Comparison of ENCODE assay signal across 8 cellular contexts in the genomic region with DNA sequence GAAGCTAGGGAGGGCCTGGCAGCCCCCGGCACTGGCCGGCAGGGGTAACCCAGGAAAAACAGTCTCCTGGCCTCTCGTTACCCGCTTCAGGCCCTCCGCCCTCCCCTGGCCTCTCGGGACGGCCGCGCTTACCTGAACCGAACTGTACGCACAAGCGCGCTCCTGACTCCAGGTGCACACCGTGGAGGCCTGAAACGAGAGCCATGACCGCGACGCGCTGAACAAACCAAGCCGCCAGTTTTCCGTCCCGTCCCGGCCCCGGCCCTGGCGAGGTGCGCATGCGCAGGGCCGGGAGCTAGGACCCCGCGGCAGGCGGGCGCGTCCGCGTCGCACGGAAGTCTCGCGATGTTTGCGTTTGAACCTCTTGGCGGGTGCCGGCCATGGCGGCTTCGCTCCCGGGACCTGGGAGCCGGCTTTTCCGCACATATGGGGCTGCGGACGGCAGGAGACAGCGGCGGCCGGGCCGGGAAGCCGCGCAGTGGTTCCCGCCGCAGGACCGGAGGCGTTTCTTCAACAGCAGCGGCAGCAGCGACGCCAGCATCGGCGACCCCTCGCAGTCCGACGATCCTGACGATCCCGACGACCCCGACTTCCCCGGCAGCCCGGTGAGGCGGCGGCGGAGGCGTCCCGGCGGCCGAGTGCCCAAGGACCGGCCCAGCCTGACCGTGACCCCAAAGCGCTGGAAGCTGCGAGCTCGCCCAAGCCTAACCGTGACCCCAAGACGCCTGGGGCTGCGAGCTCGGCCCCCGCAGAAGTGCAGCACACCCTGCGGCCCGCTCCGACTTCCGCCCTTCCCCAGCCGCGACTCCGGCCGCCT. TPM values are rescaled to one million over a fixed set of nuclear protein-coding genes. Genes with fewer than 3 reads are reported as not detected.
DNase-seq lines count a peak whose midpoint lies in the region; ATAC-seq and TF ChIP-seq lines count a peak whose summit lies in the region.

Gene HASPIN (plus strand): TSS at position 348 of the 817 bp plus-strand sequence. CDS start 33 bp downstream, at position 381.

- in situ Hi-C loops in transverse colon (cut with MboI; ENCODE audit: low pct_ligation_motif_present in 1 of 4, low pct_unique_long_range_greater_than_20kb in 1 of 4, low sequenced_read_pairs in 3 of 4): no loop called here

- peak within 1 kb of the TSS; percentile 76 for H3K27ac Mint-ChIP-seq in activated naive CD8-positive, alpha-beta T cell treated with anti-CD3 and anti-CD28 coated beads, Interleukin-2, amount 10 ng/mL, durations not matched to agents 7 days and 5 days

- H3F3A ChIP-seq in SU-DHL-6 (ENCODE audit: insufficient read depth): no peaks in the 10 kb centered on the region

- H4K8ac ChIP-seq in trophoblast cell (ENCODE audit: low read depth, low read length): peak within 1 kb of the TSS; percentile 100

- H3K23ac ChIP-seq in trophoblast cell (ENCODE audit: low read length): no peak within 1 kb of the TSS

- no peak for TF ChIP-seq EP300 in transverse colon (IDR thresholded peaks at IDR 0.05; ENCODE audit: low read depth)

- H3K9ac ChIP-seq in SU-DHL-6 (ENCODE audit: low read length): peak within 1 kb of the TSS; percentile 91
- H3K9ac ChIP-seq in trophoblast cell (ENCODE audit: low read length): peak within 1 kb of the TSS; percentile 97

- H3K4me1 ChIP-seq in trophoblast cell (ENCODE audit: control insufficient read depth in 1 of 2, insufficient read depth in 2 of 2, low read length in 2 of 2) (peaks cover 6 to 7% of the 10 kb centered on the region in 2 experiments), transverse colon (peaks cover 10 to 49% (median 27%) of the 10 kb centered on the region in 4 donors)

- peak; percentile 72 for ATAC-seq in HG02610 (IDR thresholded peaks at IDR 0.05; ENCODE audit: unreplicated experiment)
- peak; percentile 89 for ATAC-seq in activated naive CD8-positive, alpha-beta T cell treated with anti-CD3 and anti-CD28 coated beads, Interleukin-2, amount 10 ng/mL, durations not matched to agents 7 days and 5 days (ENCODE audit: low read depth)
- ATAC-seq in Right ventricle myocardium superior (ENCODE audit: poor library complexity): peak; percentile 98

- H3K4me3 ChIP-seq in GM12864 (ENCODE audit: low read depth, low read length) (peak within 1 kb of the TSS; percentile 88), SU-DHL-6 (ENCODE audit: insufficient read depth, low read length, poor library complexity, severe bottlenecking) (peak within 1 kb of the TSS; percentile 79), trophoblast cell (ENCODE audit: low read depth, low read length) (peak within 1 kb of the TSS; percentile 93), transverse colon (peak within 1 kb of the TSS; percentile 62 to 79 (median 74))

- H3K14ac ChIP-seq in trophoblast cell (ENCODE audit: low read length): peak within 1 kb of the TSS; percentile 99

- H3K18ac ChIP-seq in trophoblast cell (ENCODE audit: low read length): peak within 1 kb of the TSS; percentile 99

- peaks cover 49% of the 10 kb centered on the region for H3K4me1 Mint-ChIP-seq in activated naive CD8-positive, alpha-beta T cell treated with anti-CD3 and anti-CD28 coated beads, Interleukin-2, amount 10 ng/mL, durations not matched to agents 7 days and 5 days

- intact Hi-C loops in Right ventricle myocardium superior (cut with DNase I): no loop called here
- intact Hi-C loops in transverse colon (cut with DNase I; ENCODE audit: low total_unique reads): no loop called here

- DNase-seq in GM12864 (ENCODE audit: low read depth) (peak; percentile 71), NCI-H1092 treated with DMSO at 0.1 percent for 48 hours (lab: John Stamatoyannopoulos, UW) (peak; percentile 72), Right ventricle myocardium superior (peak; percentile 95), trophoblast cell (peak; percentile 90 to 99), transverse colon (peak; percentile 92)
- DNase-seq in activated naive CD8-positive, alpha-beta T cell treated with anti-CD3 and anti-CD28 coated beads, Interleukin-2, amount 10 ng/mL, durations not matched to agents 7 days and 5 days: peak; percentile 98

- peaks cover 9% of the 10 kb centered on the region for H3K79me1 ChIP-seq in trophoblast cell (ENCODE audit: low read length)

- H3K79me2 ChIP-seq in SU-DHL-6 (ENCODE audit: insufficient read depth, low read length): peaks cover 53% of the 10 kb centered on the region
- H3K79me2 ChIP-seq in trophoblast cell (ENCODE audit: control insufficient read depth, insufficient read depth, low read length, poor library complexity): peaks cover 15% of the 10 kb centered on the region

- H2BK12ac ChIP-seq in trophoblast cell (ENCODE audit: low read length): peak within 1 kb of the TSS; percentile 56

- H3K9me2 ChIP-seq in SU-DHL-6 (replicated peaks; ENCODE audit: insufficient read depth, low read length): no peaks in the 10 kb centered on the region

- H3K27me3 ChIP-seq in SU-DHL-6 (ENCODE audit: low read length) (no peaks in the 10 kb centered on the region), trophoblast cell (ENCODE audit: insufficient read depth, low read length) (no peaks in the 10 kb centered on the region), transverse colon (no peaks in the 10 kb centered on the region)

- H3K27ac ChIP-seq in SU-DHL-6 (ENCODE audit: low read depth, low read length) (peak within 1 kb of the TSS; percentile 56), trophoblast cell (ENCODE audit: low read depth, low read length) (peak within 1 kb of the TSS; percentile 78), transverse colon (peak within 1 kb of the TSS; percentile 86 to 91 (median 90))

- peak within 1 kb of the TSS; percentile 82 for H2BK120ac ChIP-seq in trophoblast cell (ENCODE audit: insufficient read depth, low read length, poor library complexity)

- no peaks in the 10 kb centered on the region for H3K9me3 ChIP-seq in SU-DHL-6 (ENCODE audit: insufficient read depth, low read length)
- no peaks in the 10 kb centered on the region for H3K9me3 ChIP-seq in trophoblast cell (ENCODE audit: insufficient read depth, low read depth, low read length)
- H3K9me3 ChIP-seq in transverse colon: no peaks in the 10 kb centered on the region

- TF ChIP-seq CTCF in GM12864 (IDR thresholded peaks at IDR 0.05; ENCODE audit: low read depth, low read length, missing control alignments) (peak; percentile 37), SU-DHL-6 (IDR thresholded peaks at IDR 0.05; ENCODE audit: insufficient read depth, low read length, poor library complexity, severe bottlenecking) (no peak), transverse colon (IDR thresholded peaks at IDR 0.05) (peak in 4 of 5 experiments; percentile 3 to 71 (median 42))

- H3K4ac ChIP-seq in trophoblast cell (ENCODE audit: low read depth, low read length): peak within 1 kb of the TSS; percentile 84

- no CpG with 5 or more reads among the region's 98 CpGs for WGBS in trophoblast cell (ENCODE audit: extremely low coverage, insufficient coverage, insufficient read length)
- WGBS in transverse colon (ENCODE audit: low coverage in 1 of 2), 2 donors: 0% methylated on average over 55 of the region's 98 CpGs; no CpG with 5 or more reads in 1 of the 2 donors

- H3K4me2 ChIP-seq in SU-DHL-6 (ENCODE audit: low read depth, low read length, poor library complexity, severe bottlenecking) (peak within 1 kb of the TSS; percentile 83), trophoblast cell (ENCODE audit: low read length) (peak within 1 kb of the TSS; percentile 69)

- peak; percentile 52 for TF ChIP-seq POLR2A in transverse colon (IDR thresholded peaks at IDR 0.05)

- peaks cover 5% of the 10 kb centered on the region; the same call in 1 of the 2 replicates for H4K20me1 ChIP-seq in SU-DHL-6 (ENCODE audit: low read depth, low read length)

- H2AFZ ChIP-seq in SU-DHL-6 (ENCODE audit: low read depth, low read length, severe bottlenecking) (peak within 1 kb of the TSS; percentile 80), trophoblast cell (ENCODE audit: insufficient read depth, low read length, poor library complexity) (peak within 1 kb of the TSS; percentile 100)

- H3K4me3 Mint-ChIP-seq in activated naive CD8-positive, alpha-beta T cell treated with anti-CD3 and anti-CD28 coated beads, Interleukin-2, amount 10 ng/mL, durations not matched to agents 7 days and 5 days: peak within 1 kb of the TSS; percentile 86

- H2BK5ac ChIP-seq in trophoblast cell (ENCODE audit: low read depth, low read length, poor library complexity): peak within 1 kb of the TSS; percentile 90

- H4K91ac ChIP-seq in trophoblast cell (ENCODE audit: low read depth, low read length): peak within 1 kb of the TSS; percentile 87

- peak within 1 kb of the TSS; percentile 100 for H4K12ac ChIP-seq in trophoblast cell (ENCODE audit: low read depth, low read length)

- peak within 1 kb of the TSS; percentile 80 for H2AK5ac ChIP-seq in trophoblast cell (ENCODE audit: low read length)

- no peaks in the 10 kb centered on the region for H3K9me3 Mint-ChIP-seq in activated naive CD8-positive, alpha-beta T cell treated with anti-CD3 and anti-CD28 coated beads, Interleukin-2, amount 10 ng/mL, durations not matched to agents 7 days and 5 days

- H3K36me3 Mint-ChIP-seq in activated naive CD8-positive, alpha-beta T cell treated with anti-CD3 and anti-CD28 coated beads, Interleukin-2, amount 10 ng/mL, durations not matched to agents 7 days and 5 days: peaks cover 40% of the 10 kb centered on the region

- H3K36me3 ChIP-seq in SU-DHL-6 (ENCODE audit: low read length) (peaks cover 7% of the 10 kb centered on the region; the same call in 1 of the 2 replicates), trophoblast cell (ENCODE audit: control insufficient read depth in 1 of 2, insufficient read depth in 2 of 2, low read length in 2 of 2) (peaks cover 4 to 13% of the 10 kb centered on the region in 2 experiments), transverse colon (no peaks in the 10 kb centered on the region)

- H3K27me3 Mint-ChIP-seq in activated naive CD8-positive, alpha-beta T cell treated with anti-CD3 and anti-CD28 coated beads, Interleukin-2, amount 10 ng/mL, durations not matched to agents 7 days and 5 days: no peaks in the 10 kb centered on the region

- POLR2A ChIA-PET in activated naive CD8-positive, alpha-beta T cell treated with anti-CD3 and anti-CD28 coated beads, Interleukin-2, amount 10 ng/mL, durations not matched to agents 7 days and 5 days (lab: Charles Lee): interaction anchor here (0.6 to 2.5 kb wide), 10 partner anchors 13 to 1312 kb away, joined by 3 to 19 read pairs (median 3); partner anchors contain the start of genes NCBP3 and P2RX5

RNA-seq across cellular contexts. Expression of gene HASPIN, which starts in this region (rescaled TPM):
- 10 to 100 TPM; 17.5 to 21.4 TPM for total RNA-seq in activated naive CD8-positive, alpha-beta T cell treated with anti-CD3 and anti-CD28 coated beads, Interleukin-2, amount 10 ng/mL, durations not matched to agents 7 days and 5 days
- total RNA-seq in Right ventricle myocardium superior: 0.13 TPM
- polyA plus RNA-seq in trophoblast cell (2013): 10.1 and 10.2 TPM in 2 replicates
- total RNA-seq in transverse colon: 1 to 10 TPM in 1 of 4 donors, under 1 TPM in 2, not detected in 1; 0.14 to 2.4 (median 0.64) TPM

Comparison
In these comparisons a context has a peak if more than half of its experiments do, and no peak if none do; other contexts are left out.
1. Peak in every context shown above with its lines: DNase-seq, ATAC-seq, H3K4me3 ChIP-seq and H3K27ac ChIP-seq.
2. RNA of gene HASPIN (total RNA-seq): 17.5 to 21.4 TPM in activated naive CD8-positive, alpha-beta T cell treated with anti-CD3 and anti-CD28 coated beads, Interleukin-2, amount 10 ng/mL, durations not matched to agents 7 days and 5 days; 0.14 to 2.4 TPM in transverse colon and 0.13 TPM in Right ventricle myocardium superior (single experiment); every median in the first group is over 4 times any median in the second.
3. Peak in DNase-seq and ATAC-seq in Right ventricle myocardium superior; RNA of the gene not detected or under 1 TPM.